ENCODE assay signal across 8 cellular contexts in genomic region chr11:3855808-3856491, GRCh38. TPM values are rescaled to one million over a fixed set of nuclear protein-coding genes. Genes with fewer than 3 reads are reported as not detected.
DNase-seq lines count a peak whose midpoint lies in the region; ATAC-seq, FAIRE-seq and TF ChIP-seq lines count a peak whose summit lies in the region.

No MANE protein-coding gene starts in this region.

- H3K27me3 ChIP-seq in DND-41 (ENCODE audit: insufficient read depth, low read length, poor library complexity) (no peaks in the 10 kb centered on the region), H1 (replicated peaks in 1 of 4; ENCODE audit: control insufficient read depth in 3 of 4, extremely low read depth in 1 of 4, insufficient read depth in 3 of 4, low read length in 3 of 4) (peaks cover 0 to 13% (median 8%) of the 10 kb centered on the region in 4 experiments; a peak in 5 of 7 replicates), thyroid gland (no peaks in the 10 kb centered on the region)

- H3K14ac ChIP-seq in H1 (ENCODE audit: insufficient read length): no peak overlapping the region

- H3K36me3 Mint-ChIP-seq in IgD-negative memory B cell (peaks cover 6% of the 10 kb centered on the region), activated B cell treated with CpG ODN at 0.5 μM for 24 hours (ENCODE audit: low read depth) (peaks cover 4% of the 10 kb centered on the region)

- H3K4me1 Mint-ChIP-seq in IgD-negative memory B cell: peaks cover 46 to 60% (median 54%) of the 10 kb centered on the region in 3 donors
- H3K4me1 Mint-ChIP-seq in activated B cell treated with CpG ODN at 0.5 μM for 24 hours: peaks cover 70% of the 10 kb centered on the region

- H3K23me2 ChIP-seq in H1 (ENCODE audit: low read depth, low read length): peaks cover 8% of the 10 kb centered on the region; the same call in 1 of the 2 replicates

- H3K18ac ChIP-seq in H1 (ENCODE audit: extremely low read depth, low read length): no peak overlapping the region

- H3K36me3 ChIP-seq in DND-41 (ENCODE audit: insufficient read depth, low read length): peaks cover 12% of the 10 kb centered on the region; the same call in 1 of the 2 replicates
- no peaks in the 10 kb centered on the region for H3K36me3 ChIP-seq in H1 (ENCODE audit: control insufficient read depth in 2 of 4, insufficient read depth in 4 of 4, low read length in 3 of 4)
- H3K36me3 ChIP-seq in thyroid gland: no peaks in the 10 kb centered on the region

- H3K9me3 Mint-ChIP-seq in IgD-negative memory B cell (no peaks in the 10 kb centered on the region), activated B cell treated with CpG ODN at 0.5 μM for 24 hours (no peaks in the 10 kb centered on the region)

- no peak for TF ChIP-seq POLR2A in H1 (IDR thresholded peaks at IDR 0.05; ENCODE audit: control extremely low read depth in 1 of 2, low read depth in 2 of 2, low read length in 2 of 2)
- TF ChIP-seq POLR2A in thyroid gland (IDR thresholded peaks at IDR 0.05): peak in 1 of 2 donors; percentile 26

- no peak for FAIRE-seq in H1 (lab: Jason Lieb, UNC)

- H4K5ac ChIP-seq in H1 (ENCODE audit: insufficient read length, low read depth, low read length): no peak overlapping the region

- CTCF ChIA-PET in activated B cell treated with CpG ODN at 0.5 μM for 24 hours (lab: Charles Lee): interaction anchor here (1.0 to 14.0 kb wide), 25 partner anchors 9 to 213 kb away, joined by 3 to 526 read pairs (median 12); partner anchors contain the start of gene RHOG
- CTCF ChIA-PET in H1 (lab: Charles Lee; ENCODE audit: partially characterized antibody): interaction anchor here (0.9 to 20.2 kb wide), 21 partner anchors 13 to 229 kb away, joined by 3 to 422 read pairs (median 8); partner anchors contain the start of genes PGAP2 and RHOG

- ATAC-seq in DND-41 (ENCODE audit: insufficient read depth, low read depth): peak; percentile 11
- peak; percentile 17 for ATAC-seq in GM21526 (IDR thresholded peaks at IDR 0.05; ENCODE audit: low FRiP score, unreplicated experiment)
- ATAC-seq in activated B cell treated with CpG ODN at 0.5 μM for 24 hours (ENCODE audit: low read depth): peak; percentile 5

- no peak overlapping the region for H2BK20ac ChIP-seq in H1 (ENCODE audit: low read length)

- peaks cover 76% of the 10 kb centered on the region for H3K4me1 ChIP-seq in DND-41 (ENCODE audit: insufficient read depth, low read length)
- peaks cover 10 to 17% (median 11%) of the 10 kb centered on the region in 4 experiments for H3K4me1 ChIP-seq in H1 (replicated peaks in 1 of 4; ENCODE audit: control insufficient read depth in 3 of 4, insufficient read depth in 4 of 4, low read length in 3 of 4)
- H3K4me1 ChIP-seq in thyroid gland: peaks cover 48 to 54% of the 10 kb centered on the region in 2 donors

- H2AFZ ChIP-seq in DND-41 (ENCODE audit: low read depth, low read length): peak overlapping the region; percentile 72
- peak overlapping the region; percentile 24; the same call in 1 of the 2 replicates for H2AFZ ChIP-seq in H1 (ENCODE audit: low read length)

- 0 out of 4 replicates have a peak, but pooled peaks of 1 of the 2 experiments have one; percentile 0 for TF ChIP-seq RAD21 in H1 (IDR thresholded peaks at IDR 0.05 in 1 of 2, conservative IDR thresholded peaks at IDR 0.05 in 1 of 2; ENCODE audit: low read depth in 2 of 2, low read length in 2 of 2)

- H3K79me2 ChIP-seq in DND-41 (ENCODE audit: insufficient read depth, low read length): peaks cover 59% of the 10 kb centered on the region
- no peaks in the 10 kb centered on the region for H3K79me2 ChIP-seq in H1 (ENCODE audit: control insufficient read depth in 1 of 2, insufficient read depth in 2 of 2, low read length in 2 of 2)

- no peak overlapping the region for H4K91ac ChIP-seq in H1 (replicated peaks; ENCODE audit: insufficient read length, low read length)

- no peak overlapping the region for H2AK5ac ChIP-seq in H1 (ENCODE audit: low read depth, low read length)

- H3K4me2 ChIP-seq in DND-41 (ENCODE audit: insufficient read depth, low read length): peak overlapping the region; percentile 96
- H3K4me2 ChIP-seq in H1 (ENCODE audit: insufficient read depth in 1 of 2, low read depth in 2 of 2, low read length in 2 of 2): peak overlapping the region; percentile 74 to 76

- no peak overlapping the region for H2BK120ac ChIP-seq in H1 (replicated peaks; ENCODE audit: low read depth, low read length)

- H3K27ac ChIP-seq in DND-41 (ENCODE audit: low read length): peak overlapping the region; percentile 78
- no peak overlapping the region for H3K27ac ChIP-seq in H1 (ENCODE audit: low read depth, low read length)
- H3K27ac ChIP-seq in thyroid gland: peak overlapping the region; percentile 93 to 95 (median 95)

- H3K4me3 Mint-ChIP-seq in IgD-negative memory B cell: peak overlapping the region; percentile 91 to 96 (median 94)
- H3K4me3 Mint-ChIP-seq in activated B cell treated with CpG ODN at 0.5 μM for 24 hours: peak overlapping the region; percentile 96

- intact Hi-C loops in activated B cell treated with CpG ODN at 0.5 μM for 24 hours (cut with micrococcal nuclease) (loop anchor here (1.0 to 2.0 kb wide), 5 partner anchors 8 to 129 kb away; no protein-coding TSS in a partner anchor), thyroid gland (cut with DNase I) (loop anchor here (2.0 to 5.0 kb wide), 2 partner anchors 91 to 217 kb away; no protein-coding TSS in a partner anchor)

- no peak overlapping the region for H2BK12ac ChIP-seq in H1 (ENCODE audit: low read depth, low read length)

- no peak overlapping the region for H3K56ac ChIP-seq in H1 (replicated peaks; ENCODE audit: insufficient read length, low read depth, low read length)

- no peak overlapping the region for H2BK5ac ChIP-seq in H1 (ENCODE audit: low read depth, low read length)

- no peak overlapping the region for H3K4ac ChIP-seq in H1 (replicated peaks; ENCODE audit: insufficient read length, low read depth, low read length)

- TF ChIP-seq EP300 in H1 (IDR thresholded peaks at IDR 0.05; ENCODE audit: borderline replicate concordance in 1 of 2, low read depth in 2 of 2, low read length in 2 of 2): no peak

- no peaks in the 10 kb centered on the region for H3K79me1 ChIP-seq in H1 (ENCODE audit: low read depth, low read length)

- H3K4me3 ChIP-seq in DND-41 (ENCODE audit: low read depth in 1 of 2, low read length in 2 of 2) (peak overlapping the region; percentile 76 to 92), H1 (ENCODE audit: extremely low read depth in 1 of 4, insufficient read depth in 2 of 4, low read depth in 3 of 4, low read length in 4 of 4) (peak overlapping the region; percentile 47 to 84 (median 72)), thyroid gland (replicated peaks in 1 of 3) (peak overlapping the region; percentile 78 to 96 (median 93))

- WGBS in H1 (ENCODE audit: extremely low coverage in 1 of 2, insufficient coverage in 1 of 2, insufficient read length in 1 of 2, insufficient replicate concordance in 2 of 2, low coverage in 1 of 2, low lambda C conversion rate in 2 of 2, missing lambda C conversion rate in 1 of 2), 2 experiments: 28% methylated on average over 17 of the region's 40 CpGs; no CpG with 5 or more reads in 1 of the 2 experiments
- 3% methylated on average over 24 to 26 of the region's 40 CpGs for WGBS in thyroid gland, 2 donors

- H2BK15ac ChIP-seq in H1 (ENCODE audit: low read length): no peak overlapping the region

- H3K27me3 Mint-ChIP-seq in IgD-negative memory B cell (no peaks in the 10 kb centered on the region), activated B cell treated with CpG ODN at 0.5 μM for 24 hours (no peaks in the 10 kb centered on the region)

- DNase-seq in DND-41: peak; percentile 60
- DNase-seq in activated B cell treated with CpG ODN at 0.5 μM for 24 hours: no peak
- DNase-seq in H1 (ENCODE audit: low read depth in 1 of 2, low spot score in 2 of 2): peak in 1 of 2 experiments; percentile 63
- peak; percentile 90 for DNase-seq in mesenteric fat pad (ENCODE audit: low spot score)
- peak; percentile 56 to 59 for DNase-seq in thyroid gland
- DNase-seq in NCI-H2081 (lab: John Stamatoyannopoulos, UW): no peak

- H3K23ac ChIP-seq in H1 (ENCODE audit: insufficient read length): no peak overlapping the region

- peak overlapping the region; percentile 22; the same call in 1 of the 2 replicates for H4K8ac ChIP-seq in H1 (ENCODE audit: extremely low read depth, insufficient read depth, low read length)

- TF ChIP-seq CTCF in DND-41 (IDR thresholded peaks at IDR 0.05; ENCODE audit: borderline replicate concordance, extremely low read depth, low read length, poor library complexity, severe bottlenecking): no peak
- TF ChIP-seq CTCF in activated B cell treated with CpG ODN at 0.5 μM for 24 hours (IDR thresholded peaks at IDR 0.05): no peak
- no peak for TF ChIP-seq CTCF in H1 (IDR thresholded peaks at IDR 0.05; ENCODE audit: control extremely low read depth in 1 of 3, insufficient read depth in 1 of 3, low read depth in 1 of 3, low read length in 3 of 3)
- TF ChIP-seq CTCF in thyroid gland (IDR thresholded peaks at IDR 0.05): no peak

- H3K27ac Mint-ChIP-seq in IgD-negative memory B cell (peak overlapping the region; percentile 93 to 100 (median 99)), activated B cell treated with CpG ODN at 0.5 μM for 24 hours (peak overlapping the region; percentile 89)

- H3K9ac ChIP-seq in DND-41 (ENCODE audit: low read depth, low read length): peak overlapping the region; percentile 63
- H3K9ac ChIP-seq in H1 (replicated peaks in 1 of 4; ENCODE audit: extremely low read depth in 1 of 4, low read depth in 3 of 4, low read length in 3 of 4): peak overlapping the region in 1 of 4 experiments; percentile 4; a peak in 2 of 7 replicates

- H4K20me1 ChIP-seq in DND-41 (ENCODE audit: insufficient read depth, low read length) (peaks cover 29% of the 10 kb centered on the region; the same call in 1 of the 2 replicates), H1 (replicated peaks in 1 of 2; ENCODE audit: control insufficient read depth in 1 of 2, insufficient read depth in 2 of 2, low read length in 2 of 2) (no peaks in the 10 kb centered on the region)

- POLR2A ChIA-PET in activated B cell treated with CpG ODN at 0.5 μM for 24 hours (lab: Charles Lee): interaction anchor here (0.6 to 8.0 kb wide), 35 partner anchors 12 to 216 kb away, joined by 3 to 352 read pairs (median 14); partner anchors contain the start of genes NUP98, PGAP2 and RHOG
- POLR2A ChIA-PET in H1 (lab: Charles Lee; ENCODE audit: partially characterized antibody): interaction anchor here (1.0 to 2.9 kb wide), 6 partner anchors 8 to 29 kb away, joined by 4 to 13 read pairs (median 6); partner anchors contain the start of gene RHOG

- H3K9me3 ChIP-seq in DND-41 (ENCODE audit: insufficient read depth, low read length, severe bottlenecking): no peaks in the 10 kb centered on the region
- no peaks in the 10 kb centered on the region for H3K9me3 ChIP-seq in H1 (ENCODE audit: insufficient read depth in 2 of 2, low read depth in 1 of 2, low read length in 1 of 2)
- no peaks in the 10 kb centered on the region for H3K9me3 ChIP-seq in thyroid gland

RNA-seq across cellular contexts. Expression of gene STIM1, which starts 0.5 kb away (rescaled TPM):
- polyA plus RNA-seq in IgD-negative memory B cell (22.1 TPM), H1 (2011; rRNA removed) (11.1 and 17.9 TPM in 2 replicates)
- total RNA-seq in activated B cell treated with CpG ODN at 0.5 μM for 24 hours (37.3 and 38.4 TPM in 2 replicates), mesenteric fat pad (125 TPM), thyroid gland (10 to 100 TPM; 54.3 to 89.2 (median 71.0) TPM)
- 11.6 and 12.2 TPM in 2 replicates for total RNA-seq in H1 (2021; fragmentation: NEBNext Ultra II Directional; extraction: Animal tissue kit (Norgen Biotek cat#: 25700))
- 14.4 TPM for polyA plus RNA-seq in H1 (2011; cell fraction: cytosol; rRNA removed)
- 21.5 TPM for polyA plus RNA-seq in H1 (2011; cell fraction: nucleus; rRNA removed)
- polyA plus RNA-seq in H1 (2012, experiment 1 of 2): 10.1 to 17.7 TPM (median 14.6 TPM) in 4 replicates
- 10.8 TPM for polyA plus RNA-seq in H1 (2012, experiment 2 of 2)
- 11.3 TPM for polyA plus RNA-seq in H1 (2013, experiment 1 of 2)
- polyA plus RNA-seq in H1 (2013, experiment 2 of 2): 12.8 TPM
- 36.5 and 60.1 TPM in 2 replicates for polyA minus RNA-seq in H1 (2011; rRNA and poly(A)+ RNA removed)
- 14.2 TPM for polyA minus RNA-seq in H1 (2011; cell fraction: cytosol; rRNA and poly(A)+ RNA removed)
- 18.3 TPM for polyA minus RNA-seq in H1 (2011; cell fraction: nucleus; rRNA and poly(A)+ RNA removed)

RNA-seq across cellular contexts. Expression of gene RHOG, which starts 15.2 kb away (rescaled TPM):
- polyA plus RNA-seq in IgD-negative memory B cell (199 TPM), H1 (2011; rRNA removed) (69.6 and 79.8 TPM in 2 replicates)
- total RNA-seq in activated B cell treated with CpG ODN at 0.5 μM for 24 hours (163 and 176 TPM in 2 replicates), mesenteric fat pad (83.3 TPM), thyroid gland (10 to 100 TPM; 17.3 to 39.0 (median 27.8) TPM)
- 28.3 and 31.2 TPM in 2 replicates for total RNA-seq in H1 (2021; fragmentation: NEBNext Ultra II Directional; extraction: Animal tissue kit (Norgen Biotek cat#: 25700))
- 44.6 TPM for polyA plus RNA-seq in H1 (2011; cell fraction: cytosol; rRNA removed)
- 50.4 TPM for polyA plus RNA-seq in H1 (2011; cell fraction: nucleus; rRNA removed)
- 34.2 to 46.4 TPM (median 43.0 TPM) in 4 replicates for polyA plus RNA-seq in H1 (2012, experiment 1 of 2)
- polyA plus RNA-seq in H1 (2012, experiment 2 of 2): 48.4 TPM
- polyA plus RNA-seq in H1 (2013, experiment 1 of 2): 31.2 TPM
- 28.8 TPM for polyA plus RNA-seq in H1 (2013, experiment 2 of 2)
- 46.8 and 68.7 TPM in 2 replicates for polyA minus RNA-seq in H1 (2011; rRNA and poly(A)+ RNA removed)
- 34.2 TPM for polyA minus RNA-seq in H1 (2011; cell fraction: cytosol; rRNA and poly(A)+ RNA removed)
- polyA minus RNA-seq in H1 (2011; cell fraction: nucleus; rRNA and poly(A)+ RNA removed): 31.7 TPM

RNA-seq across cellular contexts. Expression of gene PGAP2, which starts 47.6 kb away (rescaled TPM):
- polyA plus RNA-seq in IgD-negative memory B cell: 20.1 TPM
- total RNA-seq in activated B cell treated with CpG ODN at 0.5 μM for 24 hours: 19.7 and 25.0 TPM in 2 replicates
- total RNA-seq in H1 (2021; fragmentation: NEBNext Ultra II Directional; extraction: Animal tissue kit (Norgen Biotek cat#: 25700)): 56.0 and 56.5 TPM in 2 replicates
- 106 and 111 TPM in 2 replicates for polyA plus RNA-seq in H1 (2011; rRNA removed)
- 68.7 TPM for polyA plus RNA-seq in H1 (2011; cell fraction: cytosol; rRNA removed)
- 103 TPM for polyA plus RNA-seq in H1 (2011; cell fraction: nucleus; rRNA removed)
- polyA plus RNA-seq in H1 (2012, experiment 1 of 2): 53.7 to 85.1 TPM (median 73.2 TPM) in 4 replicates
- 79.9 TPM for polyA plus RNA-seq in H1 (2012, experiment 2 of 2)
- 63.9 TPM for polyA plus RNA-seq in H1 (2013, experiment 1 of 2)
- 71.3 TPM for polyA plus RNA-seq in H1 (2013, experiment 2 of 2)
- 82.7 and 110 TPM in 2 replicates for polyA minus RNA-seq in H1 (2011; rRNA and poly(A)+ RNA removed)
- 38.8 TPM for polyA minus RNA-seq in H1 (2011; cell fraction: cytosol; rRNA and poly(A)+ RNA removed)
- polyA minus RNA-seq in H1 (2011; cell fraction: nucleus; rRNA and poly(A)+ RNA removed): 46.2 TPM
- 8.3 TPM for total RNA-seq in mesenteric fat pad
- total RNA-seq in thyroid gland: 10 to 100 TPM; 24.6 to 36.5 (median 30.5) TPM

RNA-seq across cellular contexts. Expression of gene NUP98, which starts 58.6 kb away (rescaled TPM):
- polyA plus RNA-seq in IgD-negative memory B cell (34.0 TPM), H1 (2011; rRNA removed) (243 and 261 TPM in 2 replicates)
- total RNA-seq in activated B cell treated with CpG ODN at 0.5 μM for 24 hours (98.0 and 117 TPM in 2 replicates), mesenteric fat pad (78.7 TPM), thyroid gland (100 to 1,000 TPM; 117 to 188 (median 160) TPM)
- 98.6 and 105 TPM in 2 replicates for total RNA-seq in H1 (2021; fragmentation: NEBNext Ultra II Directional; extraction: Animal tissue kit (Norgen Biotek cat#: 25700))
- 159 TPM for polyA plus RNA-seq in H1 (2011; cell fraction: cytosol; rRNA removed)
- polyA plus RNA-seq in H1 (2011; cell fraction: nucleus; rRNA removed): 309 TPM
- 49.4 to 93.4 TPM (median 84.2 TPM) in 4 replicates for polyA plus RNA-seq in H1 (2012, experiment 1 of 2)
- polyA plus RNA-seq in H1 (2012, experiment 2 of 2): 12.2 TPM
- 75.9 TPM for polyA plus RNA-seq in H1 (2013, experiment 1 of 2)
- polyA plus RNA-seq in H1 (2013, experiment 2 of 2): 67.4 TPM
- polyA minus RNA-seq in H1 (2011; rRNA and poly(A)+ RNA removed): 379 and 432 TPM in 2 replicates
- polyA minus RNA-seq in H1 (2011; cell fraction: cytosol; rRNA and poly(A)+ RNA removed): 119 TPM
- polyA minus RNA-seq in H1 (2011; cell fraction: nucleus; rRNA and poly(A)+ RNA removed): 161 TPM

Comparison
In these comparisons a context has a peak if more than half of its experiments do, and no peak if none do; other contexts are left out.
1. DNase-seq: peak in DND-41 (single experiment), mesenteric fat pad (single experiment) and thyroid gland (2 of 2); none in activated B cell treated with CpG ODN at 0.5 μM for 24 hours (single experiment) and NCI-H2081 (0 of 2).
2. Peak in every context shown above with its lines, with median percentiles within 50 percentile points of each other: ATAC-seq and H3K4me3 ChIP-seq.